ENCODE assay signal across 30 cellular contexts in genomic region chr12:870378-870777, GRCh38.
DNase-seq lines count a peak whose midpoint lies in the region; ATAC-seq and TF ChIP-seq lines count a peak whose summit lies in the region.
"Had no signal": no experiment of that assay in that cellular context is flagged by ENCODE, and none has a peak within 500 bp of the region (broad histone marks: within the 10 kb centered on the region; RNA-seq: fewer than 3 reads in every experiment).

No MANE protein-coding gene starts in this region.

- BruUV-seq in Caco-2 (replicated peaks; lab: Mats Ljungman, UMichigan): no TSS peak

- peaks cover 7% of the 10 kb centered on the region; the same call in 1 of the 2 replicates for H3K79me2 ChIP-seq in KMS-11 (ENCODE audit: insufficient read depth, low read depth)

- H3K4me1 ChIP-seq in KMS-11 (ENCODE audit: low read depth, poor library complexity, severe bottlenecking) (peaks cover 78% of the 10 kb centered on the region), Caco-2 (no peaks in the 10 kb centered on the region)
- H3K4me1 ChIP-seq: body of pancreas, esophagus muscularis mucosa, left lung, transverse colon had no signal

- CTCF ChIA-PET in activated naive CD4-positive, alpha-beta T cell treated with anti-CD3 and anti-CD28 coated beads for 36 hours (lab: Charles Lee): no interaction called here
- CTCF ChIA-PET in Caco-2 (lab: Charles Lee): no interaction called here

- TF ChIP-seq CTCF in KMS-11 (conservative IDR thresholded peaks at IDR 0.05; ENCODE audit: low read depth, low read length): no peak
- TF ChIP-seq CTCF in Caco-2 (IDR thresholded peaks at IDR 0.05; ENCODE audit: insufficient read depth in 1 of 2, low read depth in 1 of 2, low read length in 1 of 2, severe bottlenecking in 1 of 2, unreplicated experiment in 1 of 2): no peak

- no peaks in the 10 kb centered on the region for H3K27me3 Mint-ChIP-seq in activated naive CD4-positive, alpha-beta T cell treated with anti-CD3 and anti-CD28 coated beads for 36 hours (ENCODE audit: low read depth)
- no peaks in the 10 kb centered on the region for H3K27me3 Mint-ChIP-seq in activated naive CD8-positive, alpha-beta T cell treated with anti-CD3 and anti-CD28 coated beads, Interleukin-2, amount 50 U/mL, for 24 hours
- no peaks in the 10 kb centered on the region for H3K27me3 Mint-ChIP-seq in Caco-2 (ENCODE audit: insufficient read depth, unreplicated experiment)
- H3K27me3 Mint-ChIP-seq: activated B cell treated with CpG ODN at 0.5 μM for 24 hours had no signal

- peaks cover 0 to 5% of the 10 kb centered on the region in 2 donors for H3K36me3 Mint-ChIP-seq in activated naive CD4-positive, alpha-beta T cell treated with anti-CD3 and anti-CD28 coated beads, Interleukin-2, amount 50 U/mL, for 72 hours
- peaks cover 20% of the 10 kb centered on the region for H3K36me3 Mint-ChIP-seq in activated naive CD4-positive, alpha-beta T cell treated with anti-CD3 and anti-CD28 coated beads for 36 hours (ENCODE audit: low read depth)
- peaks cover 37% of the 10 kb centered on the region for H3K36me3 Mint-ChIP-seq in activated naive CD8-positive, alpha-beta T cell treated with anti-CD3 and anti-CD28 coated beads, Interleukin-2, amount 50 U/mL, for 24 hours (ENCODE audit: low read depth)
- peaks cover 100% of the 10 kb centered on the region for H3K36me3 Mint-ChIP-seq in stimulated activated effector memory CD8-positive, alpha-beta T cell treated with anti-CD3 and anti-CD28 coated beads, Interleukin-12 subunit alpha, Interleukin-12 subunit beta, amount 100 ng/mL, for 72 hours
- H3K36me3 Mint-ChIP-seq in Caco-2 (ENCODE audit: insufficient read depth, unreplicated experiment): peaks cover 61% of the 10 kb centered on the region

- H3K27ac Mint-ChIP-seq in activated naive CD4-positive, alpha-beta T cell treated with anti-CD3 and anti-CD28 coated beads, Interleukin-2, amount 50 U/mL, for 72 hours: no peak overlapping the region
- H3K27ac Mint-ChIP-seq in activated naive CD4-positive, alpha-beta T cell treated with anti-CD3 and anti-CD28 coated beads for 36 hours: no peak overlapping the region
- peak overlapping the region; percentile 13 for H3K27ac Mint-ChIP-seq in activated naive CD8-positive, alpha-beta T cell treated with anti-CD3 and anti-CD28 coated beads, Interleukin-2, amount 50 U/mL, for 24 hours
- no peak overlapping the region for H3K27ac Mint-ChIP-seq in stimulated activated effector memory CD8-positive, alpha-beta T cell treated with anti-CD3 and anti-CD28 coated beads, Interleukin-12 subunit alpha, Interleukin-12 subunit beta, amount 100 ng/mL, for 72 hours
- no peak overlapping the region for H3K27ac Mint-ChIP-seq in Caco-2 (ENCODE audit: unreplicated experiment)
- H3K27ac Mint-ChIP-seq: activated B cell treated with CpG ODN at 0.5 μM for 24 hours had no signal

- H3K4me3 Mint-ChIP-seq in activated naive CD4-positive, alpha-beta T cell treated with anti-CD3 and anti-CD28 coated beads for 36 hours: no peak overlapping the region
- no peak overlapping the region for H3K4me3 Mint-ChIP-seq in activated naive CD8-positive, alpha-beta T cell treated with anti-CD3 and anti-CD28 coated beads, Interleukin-2, amount 50 U/mL, for 24 hours
- H3K4me3 Mint-ChIP-seq in stimulated activated effector memory CD8-positive, alpha-beta T cell treated with anti-CD3 and anti-CD28 coated beads, Interleukin-12 subunit alpha, Interleukin-12 subunit beta, amount 100 ng/mL, for 72 hours: no peak overlapping the region
- no peak overlapping the region for H3K4me3 Mint-ChIP-seq in Caco-2 (ENCODE audit: unreplicated experiment)
- H3K4me3 Mint-ChIP-seq: activated B cell treated with CpG ODN at 0.5 μM for 24 hours had no signal

- H3K9me3 ChIP-seq in Caco-2: no peaks in the 10 kb centered on the region
- H3K9me3 ChIP-seq: body of pancreas, esophagus muscularis mucosa, left lung, psoas muscle, transverse colon had no signal

- no peaks in the 10 kb centered on the region for H4K20me1 ChIP-seq in KMS-11 (ENCODE audit: insufficient read depth)

- H3K4me2 ChIP-seq in KMS-11: peak overlapping the region; percentile 83

- no peak overlapping the region for H2AFZ ChIP-seq in KMS-11 (ENCODE audit: low read depth)

- H3K4me1 Mint-ChIP-seq in activated naive CD4-positive, alpha-beta T cell treated with anti-CD3 and anti-CD28 coated beads for 36 hours (ENCODE audit: low read depth): peaks cover 14% of the 10 kb centered on the region
- H3K4me1 Mint-ChIP-seq in activated naive CD8-positive, alpha-beta T cell treated with anti-CD3 and anti-CD28 coated beads, Interleukin-2, amount 50 U/mL, for 24 hours: peaks cover 19% of the 10 kb centered on the region
- peaks cover 12% of the 10 kb centered on the region for H3K4me1 Mint-ChIP-seq in stimulated activated effector memory CD8-positive, alpha-beta T cell treated with anti-CD3 and anti-CD28 coated beads, Interleukin-12 subunit alpha, Interleukin-12 subunit beta, amount 100 ng/mL, for 72 hours
- no peaks in the 10 kb centered on the region for H3K4me1 Mint-ChIP-seq in Caco-2 (ENCODE audit: low read depth, unreplicated experiment)
- H3K4me1 Mint-ChIP-seq: activated B cell treated with CpG ODN at 0.5 μM for 24 hours had no signal

- peak; percentile 34 to 88 for ATAC-seq in activated naive CD4-positive, alpha-beta T cell treated with anti-CD3 and anti-CD28 coated beads, Interleukin-2, amount 50 U/mL, for 72 hours
- ATAC-seq in activated naive CD8-positive, alpha-beta T cell treated with anti-CD3 and anti-CD28 coated beads, Interleukin-2, amount 50 U/mL, for 24 hours: peak; percentile 71
- ATAC-seq in stimulated activated effector memory CD8-positive, alpha-beta T cell treated with anti-CD3 and anti-CD28 coated beads, Interleukin-12 subunit alpha, Interleukin-12 subunit beta, amount 100 ng/mL, for 72 hours: peak; percentile 83
- no peak for ATAC-seq in GM21717 (IDR thresholded peaks at IDR 0.05; ENCODE audit: unreplicated experiment)
- no peak for ATAC-seq in left ventricle myocardium superior
- ATAC-seq: body of pancreas, left lung, psoas muscle, sciatic nerve had no signal

- POLR2A ChIA-PET in Caco-2 (lab: Charles Lee): no interaction called here

- H3K27me3 ChIP-seq in KMS-11 (ENCODE audit: insufficient read depth, low read depth): no peaks in the 10 kb centered on the region
- H3K27me3 ChIP-seq in Caco-2 (replicated peaks; ENCODE audit: control insufficient read depth, insufficient read depth, low read length): no peaks in the 10 kb centered on the region
- H3K27me3 ChIP-seq: body of pancreas, esophagus muscularis mucosa, left lung, transverse colon had no signal

- no peak for DNase-seq in activated naive CD4-positive, alpha-beta T cell treated with anti-CD3 and anti-CD28 coated beads, Interleukin-2, amount 50 U/mL, for 72 hours (ENCODE audit: low spot score in 2 of 2)
- no peak for DNase-seq in activated naive CD4-positive, alpha-beta T cell treated with anti-CD3 and anti-CD28 coated beads for 36 hours
- DNase-seq in activated naive CD8-positive, alpha-beta T cell treated with anti-CD3 and anti-CD28 coated beads, Interleukin-2, amount 50 U/mL, for 24 hours: no peak
- DNase-seq in stimulated activated effector memory CD8-positive, alpha-beta T cell treated with anti-CD3 and anti-CD28 coated beads, Interleukin-12 subunit alpha, Interleukin-12 subunit beta, amount 100 ng/mL, for 72 hours (ENCODE audit: low spot score in 2 of 2): no peak
- DNase-seq in Caco-2 (no peak), left ventricle myocardium superior (no peak)
- DNase-seq: activated B cell treated with CpG ODN at 0.5 μM for 24 hours; activated CD4-positive, alpha-beta T cell treated with anti-CD3 and anti-CD28 coated beads, Interleukin-2, amount 50 U/mL, for 48 hours; activated gamma-delta T cell treated with Interleukin-2 at 50 U/mL for 16 hours; AML-193; body of pancreas; cerebellar nuclear complex; DMS153; foreskin fibroblast; IMR-90; left lung; mesendoderm; NCI-H1048; NCI-H2107; nucleus accumbens; psoas muscle; stimulated activated CD4-positive, alpha-beta T cell treated with anti-CD3 and anti-CD28 coated beads, Interleukin-12 subunit alpha, Interleukin-12 subunit beta, amount 100 ng/mL, for 4 hours; stimulated activated CD4-positive, alpha-beta T cell treated with anti-CD3 and anti-CD28 coated beads, Interleukin-4, amount 100 ng/mL, for 1 hour; T-helper 1 cell; transverse colon had no signal

- H3K4me3 ChIP-seq in KMS-11 (IDR thresholded peaks at IDR 0.05; ENCODE audit: insufficient read depth, low read depth, low read length) (no peak overlapping the region), Caco-2 (ENCODE audit: low read depth, low read length) (no peak overlapping the region)
- H3K4me3 ChIP-seq: body of pancreas, esophagus muscularis mucosa, left lung, psoas muscle, transverse colon had no signal

- H3K36me3 ChIP-seq in KMS-11 (ENCODE audit: insufficient read depth) (no peaks in the 10 kb centered on the region), Caco-2 (ENCODE audit: control insufficient read depth, insufficient read depth, low read length) (peaks cover 3% of the 10 kb centered on the region; the same call in 1 of the 2 replicates)

- intact Hi-C loops in activated naive CD4-positive, alpha-beta T cell treated with anti-CD3 and anti-CD28 coated beads for 36 hours (cut with micrococcal nuclease): no loop called here
- intact Hi-C loops in Caco-2 (cut with micrococcal nuclease; ENCODE audit: unreplicated experiment): no loop called here
- intact Hi-C loops in left ventricle myocardium superior (cut with micrococcal nuclease): no loop called here

- H3K9me3 Mint-ChIP-seq in activated naive CD4-positive, alpha-beta T cell treated with anti-CD3 and anti-CD28 coated beads, Interleukin-2, amount 50 U/mL, for 72 hours: no peaks in the 10 kb centered on the region
- H3K9me3 Mint-ChIP-seq in activated naive CD4-positive, alpha-beta T cell treated with anti-CD3 and anti-CD28 coated beads for 36 hours: no peaks in the 10 kb centered on the region
- no peaks in the 10 kb centered on the region for H3K9me3 Mint-ChIP-seq in activated naive CD8-positive, alpha-beta T cell treated with anti-CD3 and anti-CD28 coated beads, Interleukin-2, amount 50 U/mL, for 24 hours
- H3K9me3 Mint-ChIP-seq in stimulated activated effector memory CD8-positive, alpha-beta T cell treated with anti-CD3 and anti-CD28 coated beads, Interleukin-12 subunit alpha, Interleukin-12 subunit beta, amount 100 ng/mL, for 72 hours: no peaks in the 10 kb centered on the region
- no peaks in the 10 kb centered on the region for H3K9me3 Mint-ChIP-seq in Caco-2 (ENCODE audit: unreplicated experiment)
- H3K9me3 Mint-ChIP-seq: activated B cell treated with CpG ODN at 0.5 μM for 24 hours had no signal

- H3K27ac ChIP-seq in KMS-11: peak overlapping the region; percentile 64
- H3K27ac ChIP-seq: body of pancreas, esophagus muscularis mucosa, left lung, psoas muscle, RWPE1, transverse colon had no signal

- H3K9ac ChIP-seq in KMS-11: no peak overlapping the region

Comparison
In these comparisons a context has a peak if more than half of its experiments do, and no peak if none do; other contexts are left out.
1. ATAC-seq: peak in activated naive CD4-positive, alpha-beta T cell treated with anti-CD3 and anti-CD28 coated beads, Interleukin-2, amount 50 U/mL, for 72 hours (2 of 2), activated naive CD8-positive, alpha-beta T cell treated with anti-CD3 and anti-CD28 coated beads, Interleukin-2, amount 50 U/mL, for 24 hours (single experiment) and stimulated activated effector memory CD8-positive, alpha-beta T cell treated with anti-CD3 and anti-CD28 coated beads, Interleukin-12 subunit alpha, Interleukin-12 subunit beta, amount 100 ng/mL, for 72 hours (single experiment); none in GM21717 (single experiment) and left ventricle myocardium superior (single experiment).